8 cellular contexts compared by ENCODE assay signal in the genomic region with DNA sequence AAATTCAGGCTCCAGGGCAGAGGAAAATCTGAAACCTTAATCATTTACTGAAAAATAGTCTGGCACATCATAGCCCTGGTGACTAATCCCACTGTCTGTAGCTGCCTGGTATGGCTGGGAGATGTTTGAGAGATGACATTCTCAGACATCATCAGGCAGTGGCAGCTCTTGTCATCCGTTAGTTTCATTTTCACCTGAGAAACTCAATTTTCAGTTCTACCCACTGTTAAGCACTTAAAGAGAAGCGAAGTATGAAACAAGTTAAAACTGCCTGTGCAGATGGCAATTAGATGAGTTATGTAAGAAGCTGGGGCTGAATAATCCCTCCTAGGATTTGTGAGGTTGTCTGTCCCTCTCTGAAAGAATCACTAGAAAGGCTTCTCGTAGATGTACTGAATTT.
DNase-seq lines count a peak whose midpoint lies in the region; ATAC-seq and TF ChIP-seq lines count a peak whose summit lies in the region.

No MANE protein-coding gene starts in this region.

- H3K4me1 ChIP-seq in endocrine pancreas (ENCODE audit: control insufficient read depth, insufficient read depth, low read length) (peaks cover 18% of the 10 kb centered on the region), body of pancreas (no peaks in the 10 kb centered on the region), gastrocnemius medialis (no peaks in the 10 kb centered on the region)

- no peaks in the 10 kb centered on the region for H3K27me3 ChIP-seq in endocrine pancreas (ENCODE audit: control insufficient read depth, insufficient read depth, low read length)
- no peaks in the 10 kb centered on the region for H3K27me3 ChIP-seq in body of pancreas
- H3K27me3 ChIP-seq in gastrocnemius medialis: no peaks in the 10 kb centered on the region

- TF ChIP-seq CTCF in GM20000 (IDR thresholded peaks at IDR 0.05; ENCODE audit: extremely low read depth, missing control alignments) (no peak), body of pancreas (IDR thresholded peaks at IDR 0.05) (no peak), gastrocnemius medialis (IDR thresholded peaks at IDR 0.05 in 4 of 5, conservative IDR thresholded peaks at IDR 0.05 in 1 of 5) (no peak)

- no peaks in the 10 kb centered on the region for H3K36me3 ChIP-seq in endocrine pancreas (ENCODE audit: control insufficient read depth, insufficient read depth, low read length)
- no peaks in the 10 kb centered on the region for H3K36me3 ChIP-seq in body of pancreas (replicated peaks in 1 of 2; ENCODE audit: insufficient read depth in 1 of 2, low read depth in 2 of 2)
- H3K36me3 ChIP-seq in gastrocnemius medialis: no peaks in the 10 kb centered on the region

- H3K27ac ChIP-seq in body of pancreas: no peak overlapping the region
- no peak overlapping the region for H3K27ac ChIP-seq in gastrocnemius medialis

- peak; percentile 4 for DNase-seq in GM04504 (ENCODE audit: low read depth)
- DNase-seq in GM20000 (ENCODE audit: low spot score): peak; percentile 20
- no peak for DNase-seq in pons (ENCODE audit: low spot score)
- no peak for DNase-seq in body of pancreas
- no peak for DNase-seq in T1000 (lab: John Stamatoyannopoulos, UW)
- DNase-seq in gastrocnemius medialis: no peak

- 88 to 95% methylated on average over 3 of the region's 3 CpGs for WGBS in body of pancreas, 2 donors

- H3K9me3 ChIP-seq in endocrine pancreas (ENCODE audit: control insufficient read depth, low read length) (no peaks in the 10 kb centered on the region), body of pancreas (no peaks in the 10 kb centered on the region), gastrocnemius medialis (no peaks in the 10 kb centered on the region)

- peak; percentile 88 for ATAC-seq in HG03460 (IDR thresholded peaks at IDR 0.05; ENCODE audit: unreplicated experiment)
- ATAC-seq in body of pancreas: no peak
- no peak for ATAC-seq in gastrocnemius medialis

- H3K4me3 ChIP-seq in endocrine pancreas (ENCODE audit: control insufficient read depth, insufficient read depth, low read length): peak overlapping the region; percentile 44
- H3K4me3 ChIP-seq in body of pancreas: no peak overlapping the region
- H3K4me3 ChIP-seq in gastrocnemius medialis: no peak overlapping the region

- TF ChIP-seq POLR2A in body of pancreas (IDR thresholded peaks at IDR 0.05) (no peak), gastrocnemius medialis (IDR thresholded peaks at IDR 0.05) (no peak)

- peak overlapping the region; percentile 55 for H3K9ac ChIP-seq in endocrine pancreas (ENCODE audit: control insufficient read depth, insufficient read depth, low read length)

- intact Hi-C loops in body of pancreas (cut with DNase I): no loop called here
- intact Hi-C loops in gastrocnemius medialis (cut with DNase I; ENCODE audit: low total_unique reads): no loop called here

- in situ Hi-C loops in gastrocnemius medialis (cut with MboI; ENCODE audit: low sequenced_read_pairs in 4 of 4): no loop called here

Comparison
In these comparisons a context has a peak if more than half of its experiments do, and no peak if none do; other contexts are left out.
1. DNase-seq: peak in GM04504 (single experiment) and GM20000 (single experiment); none in pons (single experiment), body of pancreas (0 of 4), T1000 (single experiment) and gastrocnemius medialis (0 of 2).